In genomic region chr22:35334010-35334409, GRCh38 we compare ENCODE assay signal across 12 cellular contexts. TPM values are rescaled to one million over a fixed set of nuclear protein-coding genes. Genes with fewer than 3 reads are reported as not detected.
DNase-seq lines count a peak whose midpoint lies in the region; ATAC-seq and TF ChIP-seq lines count a peak whose summit lies in the region.
"Had no signal": no experiment of that assay in that cellular context is flagged by ENCODE, and none has a peak within 500 bp of the region (broad histone marks: within the 10 kb centered on the region; RNA-seq: fewer than 3 reads in every experiment).

No MANE protein-coding gene starts in this region.

- H3K4me3 ChIP-seq in uterus, result no peak overlapping the region

- no peaks in the 10 kb centered on the region for H3K36me3 ChIP-seq in uterus

- peak; percentile 3 for DNase-seq in DMS53 (lab: John Stamatoyannopoulos, UW)
- DNase-seq in DMS53 treated with DMSO at 0.1 percent for 48 hours (lab: John Stamatoyannopoulos, UW; ENCODE audit: unreplicated experiment), result no peak
- peak; percentile 51 for DNase-seq in GDM1 (lab: John Stamatoyannopoulos, UW)
- peak in 1 of 34 experiments; percentile 21 for DNase-seq in T-cell
- DNase-seq in naive B cell, result peak; percentile 25
- DNase-seq in NCI-H748 (lab: John Stamatoyannopoulos, UW; ENCODE audit: unreplicated experiment), result no peak
- no peak for DNase-seq in uterus
- DNase-seq: foreskin melanocyte, left colon, NCI-H187 had no signal

- intact Hi-C loops in uterus (cut with DNase I; ENCODE audit: low total_unique reads), result no loop called here

- H3K27me3 Mint-ChIP-seq in T-cell (no peaks in the 10 kb centered on the region), naive B cell (no peaks in the 10 kb centered on the region)

- H3K36me3 Mint-ChIP-seq in T-cell (peaks cover 33% of the 10 kb centered on the region), naive B cell (peaks cover 6% of the 10 kb centered on the region in 2 donors)

- TF ChIP-seq CTCF in uterus (IDR thresholded peaks at IDR 0.05), result no peak

- ATAC-seq in T-cell (replicated peaks in 1 of 4), result no peak
- ATAC-seq in naive B cell (ENCODE audit: low read depth in 2 of 2), result peak; percentile 49 to 51
- no peak for ATAC-seq in GM21717 (IDR thresholded peaks at IDR 0.05; ENCODE audit: unreplicated experiment)
- ATAC-seq: left colon, Panc1 had no signal

- CTCF ChIA-PET in T-cell (lab: Charles Lee), result no interaction called here

- POLR2A ChIA-PET in T-cell (lab: Charles Lee), result no interaction called here

- H3K9me3 Mint-ChIP-seq in T-cell (no peaks in the 10 kb centered on the region), naive B cell (no peaks in the 10 kb centered on the region)

- H3K27ac Mint-ChIP-seq in T-cell (peak overlapping the region; percentile 2 to 19), naive B cell (peak overlapping the region in 4 of 6 donors; percentile 16 to 73 (median 53))

- TF ChIP-seq POLR2A in uterus (IDR thresholded peaks at IDR 0.05), result no peak

- H3K4me3 Mint-ChIP-seq in T-cell (no peak overlapping the region), naive B cell (peak overlapping the region in 2 of 8 donors; percentile 1 to 15)

- H3K4me1 Mint-ChIP-seq in T-cell (peaks cover 27 to 48% (median 33%) of the 10 kb centered on the region in 3 donors), naive B cell (peaks cover 11 to 32% (median 17%) of the 10 kb centered on the region in 3 donors)

- no peaks in the 10 kb centered on the region for H3K9me3 ChIP-seq in uterus

- H3K4me1 ChIP-seq in uterus, result peaks cover 0 to 4% of the 10 kb centered on the region in 2 donors

- no peak overlapping the region for H3K27ac ChIP-seq in uterus

- no peaks in the 10 kb centered on the region for H3K27me3 ChIP-seq in uterus

RNA-seq across cellular contexts. Expression of gene TOM1, which starts 34.3 kb away (rescaled TPM):
- total RNA-seq in T-cell (100 to 1,000 TPM in 2 of 5 donors, 10 to 100 TPM in 3; 55.9 to 152 (median 68.3) TPM), uterus (10 to 100 TPM; 21.3 to 66.7 (median 52.5) TPM)
- polyA plus RNA-seq in naive B cell (ENCODE audit: low read depth in 6 of 6), result 10 to 100 TPM; 15.4 to 24.9 (median 18.8) TPM

RNA-seq across cellular contexts. Expression of gene HMOX1, which starts 46.9 kb away (rescaled TPM):
- 1 to 10 TPM in 3 of 5 donors, under 1 TPM in 2; 0.40 to 2.4 (median 1.0) TPM for total RNA-seq in T-cell
- polyA plus RNA-seq in naive B cell (ENCODE audit: low read depth in 6 of 6), result 1 to 10 TPM; 1.2 to 6.3 (median 2.1) TPM
- 10 to 100 TPM in 1 of 4 donors, 1 to 10 TPM in 2, under 1 TPM in 1; 0.51 to 13.8 (median 8.5) TPM for total RNA-seq in uterus

Comparison
In these comparisons a context has a peak if more than half of its experiments do, and no peak if none do; other contexts are left out.
1. DNase-seq: peak in DMS53 (single experiment), GDM1 (single experiment) and naive B cell (single experiment); none in DMS53 treated with DMSO at 0.1 percent for 48 hours (single experiment), NCI-H748 (single experiment) and uterus (0 of 2).
2. ATAC-seq: peak in naive B cell (2 of 2); none in T-cell (0 of 4) and GM21717 (single experiment).